10 cellular contexts compared by ENCODE assay signal in the genomic region with DNA sequence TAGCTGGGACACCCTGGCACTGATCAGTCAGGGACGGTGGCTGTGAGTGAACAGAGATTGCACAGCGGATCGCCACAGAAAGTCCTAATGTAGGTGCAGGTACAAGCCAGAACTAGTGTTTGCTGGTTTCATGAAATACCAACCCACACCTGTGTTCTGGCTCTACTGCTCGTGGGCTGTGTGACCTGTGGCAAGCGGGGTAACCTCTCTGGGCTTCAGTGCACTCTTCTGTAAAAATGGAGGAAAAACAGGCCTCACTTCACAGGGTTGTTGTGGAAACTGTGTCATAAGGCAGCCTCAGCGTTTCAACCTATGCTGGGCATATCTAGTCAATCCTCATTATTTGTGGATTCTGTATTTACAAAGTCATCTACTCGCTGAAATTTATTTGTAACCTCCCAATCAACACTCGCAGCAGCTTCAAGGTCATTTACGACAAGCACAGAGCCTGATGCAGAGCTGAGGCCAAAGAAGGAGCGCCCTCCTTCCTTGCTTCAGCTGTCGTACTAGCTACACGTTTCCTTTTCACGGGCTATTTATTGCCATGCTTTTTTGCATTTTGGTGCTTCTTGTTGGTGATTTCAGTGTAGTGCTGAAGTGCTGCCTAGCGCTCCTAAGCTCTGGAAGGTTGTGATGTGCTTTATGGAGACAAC. TPM values are rescaled to one million over a fixed set of nuclear protein-coding genes. Genes with fewer than 3 reads are reported as not detected.
"Had no signal": no experiment of that assay in that cellular context is flagged by ENCODE, and none has a peak within 500 bp of the region (broad histone marks: within the 10 kb centered on the region; RNA-seq: fewer than 3 reads in every experiment).

No MANE protein-coding gene starts in this region.

- ATAC-seq: HCT116 had no signal

- H3K27ac Mint-ChIP-seq: HFFc6 had no signal

- H2AFZ ChIP-seq: GM23248 had no signal

- H3K9me3 Mint-ChIP-seq: HFFc6 had no signal

- DNase-seq: GM23248, GOT3, H7, HFFc6, IMR-90 had no signal

- H3K4me3 Mint-ChIP-seq: HFFc6 had no signal

- H3K9me3 ChIP-seq: HAP-1 had no signal

- H3K9ac ChIP-seq: GM23248 had no signal

- H3K4me1 ChIP-seq: HAP-1 had no signal

- H3K4me3 ChIP-seq: GM23248, HAP-1 had no signal

- H3K27ac ChIP-seq: GM23248, HL-60 had no signal

RNA-seq across cellular contexts. Expression of a gene that starts 30.0 kb away (rescaled TPM):
- total RNA-seq: GM23248, H4, H7, HFFc6, HT1080, IMR-90 had no signal
- polyA plus RNA-seq: GM23248, IMR-90 had no signal
